10 cellular contexts compared by ENCODE assay signal in the genomic region with DNA sequence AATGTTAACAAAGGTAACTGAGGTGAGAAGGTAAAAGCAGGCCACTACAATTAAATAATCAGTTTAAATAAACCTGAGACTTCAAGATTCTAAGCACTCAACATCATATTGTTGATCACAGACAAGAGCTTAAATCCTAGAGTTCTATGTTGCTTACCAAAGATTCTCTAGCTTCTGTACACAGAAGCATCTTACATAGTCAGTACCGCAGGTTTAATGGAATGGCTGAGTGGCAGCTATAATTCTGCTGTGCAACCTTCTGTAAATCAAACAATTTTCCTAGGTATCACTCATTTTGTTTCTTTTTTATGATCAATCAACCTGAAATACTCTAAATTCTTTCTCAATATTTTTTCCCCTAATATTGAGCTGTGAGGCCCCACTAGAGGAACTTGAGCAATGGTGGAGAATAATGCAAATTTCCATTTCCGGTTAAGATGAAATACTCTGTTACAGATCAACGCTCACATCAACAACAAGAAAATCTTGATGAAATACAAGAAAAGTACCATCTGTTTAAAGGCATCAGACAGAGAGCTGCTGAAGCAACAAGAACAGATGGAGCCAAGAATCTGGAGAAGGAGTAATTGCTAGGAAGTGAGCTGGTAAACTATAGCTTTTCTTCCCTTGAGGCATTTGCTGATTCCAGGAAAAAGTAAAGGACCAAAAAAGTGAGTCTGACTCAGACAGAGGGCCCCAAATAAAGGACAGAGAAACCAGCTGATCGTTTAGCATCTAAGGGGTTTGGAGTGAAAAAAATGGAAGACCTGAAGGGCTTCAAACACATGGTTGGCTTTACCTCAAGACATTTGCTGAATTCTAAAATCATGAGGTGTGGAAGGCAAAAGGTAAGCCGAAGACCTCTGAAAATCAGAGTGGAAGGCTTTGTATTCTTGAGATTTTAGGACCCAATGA. TPM values are rescaled to one million over a fixed set of nuclear protein-coding genes. Genes with fewer than 3 reads are reported as not detected.
DNase-seq lines count a peak whose midpoint lies in the region; ATAC-seq, FAIRE-seq and TF ChIP-seq lines count a peak whose summit lies in the region.
"Had no signal": no experiment of that assay in that cellular context is flagged by ENCODE, and none has a peak within 500 bp of the region (broad histone marks: within the 10 kb centered on the region; RNA-seq: fewer than 3 reads in every experiment).

No MANE protein-coding gene starts in this region.

- BruUV-seq in MCF 10A (replicated peaks; lab: Mats Ljungman, UMichigan) = no TSS peak

- CTCF ChIA-PET in AG04450 (lab: Charles Lee) (interaction anchor here (0.6 to 1.2 kb wide), 4 partner anchors 9 to 356 kb away, joined by 3 to 5 read pairs (median 4); no protein-coding TSS in a partner anchor), MCF 10A (lab: Yijun Ruan, JAX) (interaction anchor here (0.5 to 1.1 kb wide), 5 partner anchors 9 to 326 kb away, joined by 3 to 4 read pairs (median 3); no protein-coding TSS in a partner anchor)
- CTCF ChIA-PET in activated CD4-positive, alpha-beta memory T cell treated with anti-CD3 and anti-CD28 coated beads, Interleukin-2, amount 10 ng/mL, durations not matched to agents 7 days and 5 days (lab: Charles Lee) = no interaction called here

- H3K4me3 Mint-ChIP-seq in T-helper 17 cell (no peak overlapping the region), MCF 10A (ENCODE audit: unreplicated experiment) (no peak overlapping the region)
- H3K4me3 Mint-ChIP-seq in activated CD4-positive, alpha-beta memory T cell treated with anti-CD3 and anti-CD28 coated beads, Interleukin-2, amount 10 ng/mL, durations not matched to agents 7 days and 5 days = no peak overlapping the region

- TF ChIP-seq CTCF in AG04450 (IDR thresholded peaks at IDR 0.05; ENCODE audit: low read depth, low read length) = no peak
- TF ChIP-seq CTCF in MCF 10A (IDR thresholded peaks at IDR 0.05; ENCODE audit: unreplicated experiment) = no peak
- TF ChIP-seq CTCF in pancreas (IDR thresholded peaks at IDR 0.05) = no peak

- no peak overlapping the region for H3K4me3 ChIP-seq in AG04450 (ENCODE audit: low read depth, low read length)
- no peak overlapping the region for H3K4me3 ChIP-seq in pancreas

- H3K9me3 Mint-ChIP-seq in MCF 10A (ENCODE audit: unreplicated experiment) = no peaks in the 10 kb centered on the region
- no peaks in the 10 kb centered on the region for H3K9me3 Mint-ChIP-seq in activated CD4-positive, alpha-beta memory T cell treated with anti-CD3 and anti-CD28 coated beads, Interleukin-2, amount 10 ng/mL, durations not matched to agents 7 days and 5 days
- H3K9me3 Mint-ChIP-seq: activated naive CD4-positive, alpha-beta T cell treated with anti-CD3 and anti-CD28 coated beads, Interleukin-2, amount 50 U/mL, for 72 hours had no signal

- DNase-seq in AG04450 (ENCODE audit: low read depth, low spot score) (peak; percentile 13), T-helper 17 cell (no peak), MCF 10A (ENCODE audit: unreplicated experiment) (no peak), pancreas (no peak)
- no peak for DNase-seq in activated CD4-positive, alpha-beta memory T cell treated with anti-CD3 and anti-CD28 coated beads, Interleukin-2, amount 10 ng/mL, durations not matched to agents 7 days and 5 days
- no peak for DNase-seq in NK-92 treated with Interleukin-12 subunit alpha and Interleukin-12 subunit beta, amount 100 ng/mL, for 24 hours (lab: John Stamatoyannopoulos, UW)
- DNase-seq: kidney glomerular epithelial cell had no signal

- H3K27me3 Mint-ChIP-seq in T-helper 17 cell (no peaks in the 10 kb centered on the region), MCF 10A (ENCODE audit: insufficient read depth, unreplicated experiment) (no peaks in the 10 kb centered on the region)
- H3K27me3 Mint-ChIP-seq in activated CD4-positive, alpha-beta memory T cell treated with anti-CD3 and anti-CD28 coated beads, Interleukin-2, amount 10 ng/mL, durations not matched to agents 7 days and 5 days = no peaks in the 10 kb centered on the region

- H3K27ac Mint-ChIP-seq in T-helper 17 cell = peak overlapping the region; percentile 34
- no peak overlapping the region for H3K27ac Mint-ChIP-seq in MCF 10A (ENCODE audit: low read depth, unreplicated experiment)
- no peak overlapping the region for H3K27ac Mint-ChIP-seq in activated CD4-positive, alpha-beta memory T cell treated with anti-CD3 and anti-CD28 coated beads, Interleukin-2, amount 10 ng/mL, durations not matched to agents 7 days and 5 days

- H3K27me3 ChIP-seq in AG04450 (ENCODE audit: control insufficient read depth, insufficient read depth, low read length) = no peaks in the 10 kb centered on the region
- H3K27me3 ChIP-seq in pancreas = no peaks in the 10 kb centered on the region

- H3K4me1 Mint-ChIP-seq in T-helper 17 cell (peaks cover 17% of the 10 kb centered on the region), MCF 10A (ENCODE audit: insufficient read depth, unreplicated experiment) (peaks cover 10% of the 10 kb centered on the region)
- H3K4me1 Mint-ChIP-seq in activated CD4-positive, alpha-beta memory T cell treated with anti-CD3 and anti-CD28 coated beads, Interleukin-2, amount 10 ng/mL, durations not matched to agents 7 days and 5 days = peaks cover 4% of the 10 kb centered on the region

- H3K9me3 ChIP-seq in AG04450 (ENCODE audit: control insufficient read depth, insufficient read depth, low read length) (no peaks in the 10 kb centered on the region), T-helper 17 cell (ENCODE audit: control insufficient read depth, low read length, poor library complexity, severe bottlenecking) (no peaks in the 10 kb centered on the region), pancreas (no peaks in the 10 kb centered on the region)

- FAIRE-seq in pancreas (lab: Jason Lieb, UNC) = no peak

- POLR2A ChIA-PET in AG04450 (lab: Yijun Ruan, JAX) (interaction anchor here (0.8 to 1.4 kb wide), 2 partner anchors 14 to 66 kb away, joined by 3 to 4 read pairs; a partner anchor contains a TSS), MCF 10A (lab: Yijun Ruan, JAX) (no interaction called here)
- POLR2A ChIA-PET in activated CD4-positive, alpha-beta memory T cell treated with anti-CD3 and anti-CD28 coated beads, Interleukin-2, amount 10 ng/mL, durations not matched to agents 7 days and 5 days (lab: Charles Lee) = interaction anchor here (1.6 kb wide), 1 partner anchor 22 kb away, joined by 4 read pairs; a partner anchor contains a TSS

- WGBS in pancreas, 2 donors = 90 to 92% methylated on average over 5 of the region's 5 CpGs

- H3K36me3 Mint-ChIP-seq in T-helper 17 cell (ENCODE audit: low read depth) = peaks cover 11% of the 10 kb centered on the region
- peaks cover 56% of the 10 kb centered on the region for H3K36me3 Mint-ChIP-seq in MCF 10A (ENCODE audit: insufficient read depth, unreplicated experiment)
- H3K36me3 Mint-ChIP-seq in activated CD4-positive, alpha-beta memory T cell treated with anti-CD3 and anti-CD28 coated beads, Interleukin-2, amount 10 ng/mL, durations not matched to agents 7 days and 5 days (ENCODE audit: low read depth) = peaks cover 36% of the 10 kb centered on the region
- H3K36me3 Mint-ChIP-seq: activated naive CD4-positive, alpha-beta T cell treated with anti-CD3 and anti-CD28 coated beads, Interleukin-2, amount 50 U/mL, for 72 hours had no signal

- peak; percentile 98 for ATAC-seq in GM18870 (IDR thresholded peaks at IDR 0.05; ENCODE audit: unreplicated experiment)
- ATAC-seq in HG02938 (IDR thresholded peaks at IDR 0.05; ENCODE audit: unreplicated experiment) = peak; percentile 99
- ATAC-seq in T-helper 17 cell = peak; percentile 65
- no peak for ATAC-seq in pancreas
- ATAC-seq: activated naive CD4-positive, alpha-beta T cell treated with anti-CD3 and anti-CD28 coated beads, Interleukin-2, amount 50 U/mL, for 72 hours had no signal

- intact Hi-C loops in MCF 10A (cut with micrococcal nuclease) (no loop called here), pancreas (cut with DNase I) (no loop called here)

- no peaks in the 10 kb centered on the region for H3K36me3 ChIP-seq in pancreas

- H3K27ac ChIP-seq in AG04450 (ENCODE audit: low read depth, low read length) (peak overlapping the region; percentile 66), pancreas (no peak overlapping the region)

- no peaks in the 10 kb centered on the region for H3K4me1 ChIP-seq in pancreas

RNA-seq across cellular contexts. Expression of a gene that starts 22.6 kb away (rescaled TPM):
- polyA plus RNA-seq in AG04450 (2011; rRNA removed) = 18.7 and 26.7 TPM in 2 replicates
- 9.3 and 20.4 TPM in 2 replicates for polyA minus RNA-seq in AG04450 (2011; rRNA and poly(A)+ RNA removed)
- 10 to 100 TPM; 62.9 to 67.1 TPM for total RNA-seq in T-helper 17 cell
- 28.5 and 39.9 TPM in 2 replicates for total RNA-seq in MCF 10A (2022)
- total RNA-seq in activated CD4-positive, alpha-beta memory T cell treated with anti-CD3 and anti-CD28 coated beads, Interleukin-2, amount 10 ng/mL, durations not matched to agents 7 days and 5 days = 10 to 100 TPM; 21.9 to 23.2 TPM
- total RNA-seq in pancreas = 10 to 100 TPM in 3 of 6 donors, 1 to 10 TPM in 3; 7.8 to 13.4 (median 10.7) TPM
- polyA plus RNA-seq in pancreas = 10 to 100 TPM in 1 of 2 donors, 1 to 10 TPM in 1; 5.2 to 11.1 TPM

RNA-seq across cellular contexts. Expression of a gene that starts 47.1 kb away (rescaled TPM):
- polyA plus RNA-seq in AG04450 (2011; rRNA removed) = 0.24 and 0.66 TPM in 2 replicates
- polyA minus RNA-seq in AG04450 (2011; rRNA and poly(A)+ RNA removed) = 0.43 and 0.64 TPM in 2 replicates
- total RNA-seq in T-helper 17 cell = not detected
- total RNA-seq in MCF 10A (2022) = 1.1 and 1.2 TPM in 2 replicates
- total RNA-seq in activated CD4-positive, alpha-beta memory T cell treated with anti-CD3 and anti-CD28 coated beads, Interleukin-2, amount 10 ng/mL, durations not matched to agents 7 days and 5 days = not detected
- 10 to 100 TPM; 28.4 to 53.6 (median 41.5) TPM for total RNA-seq in pancreas
- 10 to 100 TPM; 14.1 to 31.2 TPM for polyA plus RNA-seq in pancreas

Comparison
In these comparisons a context has a peak if more than half of its experiments do, and no peak if none do; other contexts are left out.
1. ATAC-seq: peak in GM18870 (single experiment), HG02938 (single experiment) and T-helper 17 cell (single experiment); none in pancreas (0 of 4).
2. RNA of a gene that starts 47.1 kb away (total RNA-seq): 28.4 to 53.6 TPM in pancreas; 1.1 to 1.2 TPM in MCF 10A, not detected in T-helper 17 cell and not detected in activated CD4-positive, alpha-beta memory T cell treated with anti-CD3 and anti-CD28 coated beads, Interleukin-2, amount 10 ng/mL, durations not matched to agents 7 days and 5 days; every median in the first group is over 10 times any median in the second.